ENCODE assay signal across 8 cellular contexts in the genomic region with DNA sequence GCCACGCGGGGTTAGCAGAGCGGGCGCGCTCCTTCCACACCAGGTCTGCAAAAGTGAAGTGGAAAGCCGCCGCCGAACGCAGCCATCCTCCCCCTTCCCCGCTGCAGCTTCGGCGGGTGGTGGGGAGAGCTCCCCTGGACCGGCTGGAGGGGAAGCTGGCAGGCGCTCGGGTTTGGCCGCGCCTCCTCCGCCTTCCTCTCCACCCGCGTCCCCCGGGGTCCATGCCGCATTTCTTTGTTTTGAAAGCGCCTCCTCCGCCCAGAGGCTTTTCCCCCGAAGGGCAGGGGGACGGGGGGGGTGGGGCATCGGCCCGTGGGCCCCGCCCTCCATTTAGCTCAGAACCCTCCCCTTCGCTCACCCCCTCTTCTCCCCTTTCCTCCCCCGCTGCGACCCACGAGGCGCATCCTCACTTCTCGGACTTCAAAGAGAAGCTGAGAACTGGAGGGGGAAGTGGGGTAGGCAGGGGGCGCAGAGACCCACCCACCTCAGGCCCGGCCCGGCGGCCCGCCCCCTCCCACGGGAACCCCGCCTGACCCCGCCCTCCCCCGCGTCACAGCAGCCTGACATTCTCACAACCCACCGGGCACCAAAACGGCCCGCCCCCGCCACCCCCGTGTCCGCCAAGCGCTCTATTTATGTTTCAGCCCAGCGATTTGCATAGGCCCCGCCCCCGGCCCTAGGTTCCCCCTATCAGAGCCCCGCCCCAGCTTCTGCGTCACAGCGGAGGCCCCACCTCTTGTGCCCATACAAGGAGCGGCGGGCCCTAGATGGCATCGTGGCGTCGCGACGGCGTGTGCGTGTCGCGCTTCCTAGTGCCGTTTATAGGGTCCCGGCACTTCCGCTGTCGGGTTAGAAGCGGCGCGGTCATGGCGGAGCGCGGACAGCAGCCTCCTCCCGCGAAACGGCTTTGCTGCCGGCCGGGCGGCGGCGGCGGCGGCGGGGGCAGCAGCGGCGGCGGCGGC. TPM values are rescaled to one million over a fixed set of nuclear protein-coding genes. Genes with fewer than 3 reads are reported as not detected.
DNase-seq lines count a peak whose midpoint lies in the region; ATAC-seq and TF ChIP-seq lines count a peak whose summit lies in the region.

A gene (plus strand): TSS at position 852 of the 962 bp plus-strand sequence. CDS start 15 bp downstream, at position 867.

- peak; percentile 63 for ATAC-seq in HG03439 (IDR thresholded peaks at IDR 0.05; ENCODE audit: unreplicated experiment)
- ATAC-seq in left colon: peak; percentile 74

- peaks cover 42% of the 10 kb centered on the region for H3K4me1 Mint-ChIP-seq in activated CD4-positive, alpha-beta T cell treated with anti-CD3 and anti-CD28 coated beads, Interleukin-2, amount 10 ng/mL, durations not matched to agents 24 days and 14 days

- DNase-seq in Ammon's horn (ENCODE audit: low spot score): peak; percentile 100
- DNase-seq in GM19238 (ENCODE audit: insufficient read length, low spot score): peak; percentile 93
- peak; percentile 67 for DNase-seq in NCI-H524 treated with DMSO at 0.1 percent for 48 hours (lab: John Stamatoyannopoulos, UW)
- DNase-seq in activated CD4-positive, alpha-beta T cell treated with anti-CD3 and anti-CD28 coated beads, Interleukin-2, amount 10 ng/mL, durations not matched to agents 24 days and 14 days: peak; percentile 99
- DNase-seq in coronary artery (ENCODE audit: low spot score): peak; percentile 100
- DNase-seq in left colon: peak; percentile 99 to 100
- DNase-seq in stimulated activated CD4-positive, alpha-beta T cell treated with anti-CD3 and anti-CD28 coated beads, Interleukin-1b, Interleukin-23, amount 100 ng/mL, for 4 hours (ENCODE audit: low read depth in 2 of 2): peak; percentile 97 to 98

- peak within 1 kb of the TSS; percentile 94 for H3K4me3 Mint-ChIP-seq in activated CD4-positive, alpha-beta T cell treated with anti-CD3 and anti-CD28 coated beads, Interleukin-2, amount 10 ng/mL, durations not matched to agents 24 days and 14 days

- intact Hi-C loops in activated CD4-positive, alpha-beta T cell treated with anti-CD3 and anti-CD28 coated beads, Interleukin-2, amount 10 ng/mL, durations not matched to agents 24 days and 14 days (cut with micrococcal nuclease): loop anchor here (1.0 to 10.0 kb wide), 9 partner anchors 51 to 1081 kb away; a partner anchor contains a TSS
- intact Hi-C loops in left colon (cut with DNase I, micrococcal nuclease): loop anchor here in 1 of 2 donors (10.0 kb wide), 2 partner anchors 167 to 323 kb away; a partner anchor contains a TSS

- H3K36me3 Mint-ChIP-seq in activated CD4-positive, alpha-beta T cell treated with anti-CD3 and anti-CD28 coated beads, Interleukin-2, amount 10 ng/mL, durations not matched to agents 24 days and 14 days (ENCODE audit: low read depth): peaks cover 17% of the 10 kb centered on the region

- peaks cover 48% of the 10 kb centered on the region for H3K27me3 Mint-ChIP-seq in activated CD4-positive, alpha-beta T cell treated with anti-CD3 and anti-CD28 coated beads, Interleukin-2, amount 10 ng/mL, durations not matched to agents 24 days and 14 days

- H3K4me3 ChIP-seq in coronary artery: peak within 1 kb of the TSS; percentile 98

- H3K27ac Mint-ChIP-seq in activated CD4-positive, alpha-beta T cell treated with anti-CD3 and anti-CD28 coated beads, Interleukin-2, amount 10 ng/mL, durations not matched to agents 24 days and 14 days: peak within 1 kb of the TSS; percentile 97

- no peak for TF ChIP-seq CTCF in coronary artery (IDR thresholded peaks at IDR 0.05)

- peak within 1 kb of the TSS; percentile 93 to 98 for H3K27ac ChIP-seq in coronary artery

- no peaks in the 10 kb centered on the region for H3K9me3 Mint-ChIP-seq in activated CD4-positive, alpha-beta T cell treated with anti-CD3 and anti-CD28 coated beads, Interleukin-2, amount 10 ng/mL, durations not matched to agents 24 days and 14 days

RNA-seq across cellular contexts. Expression of the gene that starts here (rescaled TPM):
- 7.4 and 7.9 TPM in 2 replicates for total RNA-seq in activated CD4-positive, alpha-beta T cell treated with anti-CD3 and anti-CD28 coated beads, Interleukin-2, amount 10 ng/mL, durations not matched to agents 24 days and 14 days
- total RNA-seq in left colon: 10 to 100 TPM; 22.5 to 27.1 TPM

Comparison
In these comparisons a context has a peak if more than half of its experiments do, and no peak if none do; other contexts are left out.
1. Peak in every context shown above with its lines: DNase-seq, ATAC-seq, H3K4me3 ChIP-seq and H3K27ac ChIP-seq.